In genomic region chr12:49109631-49110172, GRCh38 we compare ENCODE assay signal across 8 cellular contexts. TPM values are rescaled to one million over a fixed set of nuclear protein-coding genes. Genes with fewer than 3 reads are reported as not detected.
DNase-seq lines count a peak whose midpoint lies in the region; ATAC-seq, FAIRE-seq and TF ChIP-seq lines count a peak whose summit lies in the region.

No MANE protein-coding gene starts in this region.

- TF ChIP-seq POLR2A in H1 (IDR thresholded peaks at IDR 0.05; ENCODE audit: control extremely low read depth in 1 of 2, low read depth in 2 of 2, low read length in 2 of 2), result no peak

- H3K56ac ChIP-seq in H1 (replicated peaks; ENCODE audit: insufficient read length, low read depth, low read length), result no peak overlapping the region

- TF ChIP-seq CTCF in C4-2B (conservative IDR thresholded peaks at IDR 0.05) (no peak), OCI-LY3 (IDR thresholded peaks at IDR 0.05; ENCODE audit: low read depth, low read length) (no peak), H1 (IDR thresholded peaks at IDR 0.05; ENCODE audit: control extremely low read depth in 1 of 3, insufficient read depth in 1 of 3, low read depth in 1 of 3, low read length in 3 of 3) (no peak), neural crest cell (conservative IDR thresholded peaks at IDR 0.05) (no peak)

- H2BK5ac ChIP-seq in H1 (ENCODE audit: low read depth, low read length), result no peak overlapping the region

- no peak for TF ChIP-seq EP300 in H1 (IDR thresholded peaks at IDR 0.05; ENCODE audit: borderline replicate concordance in 1 of 2, low read depth in 2 of 2, low read length in 2 of 2)

- peaks cover 12% of the 10 kb centered on the region for H3K4me1 ChIP-seq in OCI-LY3 (ENCODE audit: low read length)
- peaks cover 0 to 10% (median 2%) of the 10 kb centered on the region in 4 experiments; a peak in 4 of 7 replicates for H3K4me1 ChIP-seq in H1 (replicated peaks in 1 of 4; ENCODE audit: control insufficient read depth in 3 of 4, insufficient read depth in 4 of 4, low read length in 3 of 4)

- H4K91ac ChIP-seq in H1 (replicated peaks; ENCODE audit: insufficient read length, low read length), result peak overlapping the region; percentile 72

- H3K4me2 ChIP-seq in OCI-LY3 (ENCODE audit: low read length) (peak overlapping the region; percentile 88), H1 (ENCODE audit: insufficient read depth in 1 of 2, low read depth in 2 of 2, low read length in 2 of 2) (peak overlapping the region; percentile 66 to 77)

- no peak overlapping the region for H4K8ac ChIP-seq in H1 (ENCODE audit: extremely low read depth, insufficient read depth, low read length)

- POLR2A ChIA-PET in H1 (lab: Charles Lee; ENCODE audit: partially characterized antibody), result interaction anchor here (0.6 to 4.4 kb wide), 11 partner anchors 10 to 155 kb away, joined by 3 to 51 read pairs (median 5); partner anchors contain the start of genes DHH, KMT2D, TUBA1A and TUBA1B

- H3K79me1 ChIP-seq in H1 (ENCODE audit: low read depth, low read length), result peaks cover 14% of the 10 kb centered on the region; the same call in 1 of the 2 replicates

- H3K9me3 ChIP-seq in OCI-LY3 (ENCODE audit: insufficient read depth, low read length) (no peaks in the 10 kb centered on the region), H1 (ENCODE audit: insufficient read depth in 2 of 2, low read depth in 1 of 2, low read length in 1 of 2) (no peaks in the 10 kb centered on the region)

- H3K27ac ChIP-seq in C4-2B (peak overlapping the region; percentile 67), OCI-LY3 (ENCODE audit: low read length) (no peak overlapping the region), H1 (ENCODE audit: low read depth, low read length) (no peak overlapping the region)

- no peak overlapping the region for H2BK15ac ChIP-seq in H1 (ENCODE audit: low read length)

- H2BK12ac ChIP-seq in H1 (ENCODE audit: low read depth, low read length), result no peak overlapping the region

- peak overlapping the region; percentile 96 for H3K4me3 Mint-ChIP-seq in neural crest cell

- H3K79me2 ChIP-seq in OCI-LY3 (ENCODE audit: low read length) (peaks cover 21% of the 10 kb centered on the region), H1 (ENCODE audit: control insufficient read depth in 1 of 2, insufficient read depth in 2 of 2, low read length in 2 of 2) (peaks cover 0 to 20% of the 10 kb centered on the region in 2 experiments; a peak in 2 of 4 replicates)

- WGBS in H1 (ENCODE audit: extremely low coverage in 1 of 2, insufficient coverage in 1 of 2, insufficient read length in 1 of 2, insufficient replicate concordance in 2 of 2, low coverage in 1 of 2, low lambda C conversion rate in 2 of 2, missing lambda C conversion rate in 1 of 2), 2 experiments, result 21% methylated on average over 10 of the region's 10 CpGs; no CpG with 5 or more reads in 1 of the 2 experiments

- H3K36me3 ChIP-seq in OCI-LY3 (replicated peaks; ENCODE audit: low read depth, low read length) (no peaks in the 10 kb centered on the region), H1 (ENCODE audit: control insufficient read depth in 2 of 4, insufficient read depth in 4 of 4, low read length in 3 of 4) (no peaks in the 10 kb centered on the region; a peak in 1 of 8 replicates)

- H2AFZ ChIP-seq in OCI-LY3 (ENCODE audit: low read depth, low read length), result no peak overlapping the region
- no peak overlapping the region for H2AFZ ChIP-seq in H1 (ENCODE audit: low read length)

- peaks cover 14% of the 10 kb centered on the region; the same call in 1 of the 2 replicates for H4K20me1 ChIP-seq in OCI-LY3 (ENCODE audit: insufficient read depth, low read length)
- H4K20me1 ChIP-seq in H1 (replicated peaks in 1 of 2; ENCODE audit: control insufficient read depth in 1 of 2, insufficient read depth in 2 of 2, low read length in 2 of 2), result peaks cover 3 to 16% of the 10 kb centered on the region in 2 experiments

- no peak overlapping the region for H2BK20ac ChIP-seq in H1 (ENCODE audit: low read length)

- CTCF ChIA-PET in H1 (lab: Charles Lee; ENCODE audit: partially characterized antibody), result interaction anchor here (0.5 to 16.2 kb wide), 10 partner anchors 11 to 187 kb away, joined by 3 to 235 read pairs (median 12); partner anchors contain the start of genes DHH, RHEBL1 and TUBA1B

- no peak overlapping the region for H2BK120ac ChIP-seq in H1 (replicated peaks; ENCODE audit: low read depth, low read length)

- H3K9me3 Mint-ChIP-seq in neural crest cell, result no peaks in the 10 kb centered on the region

- H3K4me1 Mint-ChIP-seq in neural crest cell, result peaks cover 33% of the 10 kb centered on the region

- H3K9ac ChIP-seq in OCI-LY3 (ENCODE audit: low read length), result peak overlapping the region; percentile 87
- H3K9ac ChIP-seq in H1 (replicated peaks in 1 of 4; ENCODE audit: extremely low read depth in 1 of 4, low read depth in 3 of 4, low read length in 3 of 4), result peak overlapping the region in 2 of 4 experiments; percentile 18 to 74; a peak in 5 of 7 replicates

- no peak overlapping the region for H3K14ac ChIP-seq in H1 (ENCODE audit: insufficient read length)

- no peak overlapping the region for H3K23ac ChIP-seq in H1 (ENCODE audit: insufficient read length)

- H3K4ac ChIP-seq in H1 (replicated peaks; ENCODE audit: insufficient read length, low read depth, low read length), result no peak overlapping the region

- DNase-seq in H1 (ENCODE audit: low read depth in 1 of 2, low spot score in 2 of 2), result no peak
- no peak for DNase-seq in neural crest cell (ENCODE audit: low read depth, low spot score)
- DNase-seq in DMS 273 (lab: John Stamatoyannopoulos, UW; ENCODE audit: unreplicated experiment), result no peak
- no peak for DNase-seq in cerebellum (ENCODE audit: low spot score)

- H3K4me3 ChIP-seq in OCI-LY3 (ENCODE audit: low read length), result peak overlapping the region; percentile 91
- H3K4me3 ChIP-seq in H1 (ENCODE audit: extremely low read depth in 1 of 4, insufficient read depth in 2 of 4, low read depth in 3 of 4, low read length in 4 of 4), result peak overlapping the region; percentile 74 to 99 (median 92)

- no peaks in the 10 kb centered on the region for H3K36me3 Mint-ChIP-seq in neural crest cell (ENCODE audit: low read depth)

- peaks cover 9% of the 10 kb centered on the region; the same call in 1 of the 2 replicates for H3K23me2 ChIP-seq in H1 (ENCODE audit: low read depth, low read length)

- no peak for FAIRE-seq in H1 (lab: Jason Lieb, UNC)

- ATAC-seq in HG02759 (IDR thresholded peaks at IDR 0.05; ENCODE audit: unreplicated experiment), result no peak
- no peak for ATAC-seq in GM21786 (IDR thresholded peaks at IDR 0.05; ENCODE audit: unreplicated experiment)

- no peak for TF ChIP-seq RAD21 in H1 (IDR thresholded peaks at IDR 0.05 in 1 of 2, conservative IDR thresholded peaks at IDR 0.05 in 1 of 2; ENCODE audit: low read depth in 2 of 2, low read length in 2 of 2)

- H3K27ac Mint-ChIP-seq in neural crest cell (ENCODE audit: unreplicated experiment), result peak overlapping the region; percentile 97

- no peaks in the 10 kb centered on the region for H3K27me3 Mint-ChIP-seq in neural crest cell (ENCODE audit: low read depth)

- no peak overlapping the region for H2AK5ac ChIP-seq in H1 (ENCODE audit: low read depth, low read length)

- peak overlapping the region; percentile 3; the same call in 1 of the 2 replicates for H3K18ac ChIP-seq in H1 (ENCODE audit: extremely low read depth, low read length)

- H3K27me3 ChIP-seq in OCI-LY3 (ENCODE audit: low read depth, low read length) (no peaks in the 10 kb centered on the region), H1 (replicated peaks in 1 of 4; ENCODE audit: control insufficient read depth in 3 of 4, extremely low read depth in 1 of 4, insufficient read depth in 3 of 4, low read length in 3 of 4) (no peaks in the 10 kb centered on the region)

- no peak overlapping the region for H4K5ac ChIP-seq in H1 (ENCODE audit: insufficient read length, low read depth, low read length)

RNA-seq across cellular contexts. Expression of gene LMBR1L, which starts 0.9 kb away (rescaled TPM):
- total RNA-seq in H1 (2021; fragmentation: NEBNext Ultra II Directional; extraction: Animal tissue kit (Norgen Biotek cat#: 25700)), result 47.7 and 49.6 TPM in 2 replicates
- 36.6 and 54.6 TPM in 2 replicates for polyA plus RNA-seq in H1 (2011; rRNA removed)
- 42.5 TPM for polyA plus RNA-seq in H1 (2011; cell fraction: cytosol; rRNA removed)
- polyA plus RNA-seq in H1 (2011; cell fraction: nucleus; rRNA removed), result 180 TPM
- polyA plus RNA-seq in H1 (2012, experiment 1 of 2), result 30.8 to 52.0 TPM (median 47.4 TPM) in 4 replicates
- 37.8 TPM for polyA plus RNA-seq in H1 (2012, experiment 2 of 2)
- polyA plus RNA-seq in H1 (2013, experiment 1 of 2), result 30.1 TPM
- polyA plus RNA-seq in H1 (2013, experiment 2 of 2), result 33.4 TPM
- 99.6 and 107 TPM in 2 replicates for polyA minus RNA-seq in H1 (2011; rRNA and poly(A)+ RNA removed)
- polyA minus RNA-seq in H1 (2011; cell fraction: cytosol; rRNA and poly(A)+ RNA removed), result 35.4 TPM
- 78.7 TPM for polyA minus RNA-seq in H1 (2011; cell fraction: nucleus; rRNA and poly(A)+ RNA removed)
- 101 TPM in 2 replicates for total RNA-seq in neural crest cell
- total RNA-seq in cerebellum, result 79.4 TPM

RNA-seq across cellular contexts. Expression of gene DHH, which starts 15.1 kb away (rescaled TPM):
- total RNA-seq in H1 (2021; fragmentation: NEBNext Ultra II Directional; extraction: Animal tissue kit (Norgen Biotek cat#: 25700)), result 0.11 and 0.13 TPM in 2 replicates
- 0.03 and 0.09 TPM in 2 replicates for polyA plus RNA-seq in H1 (2011; rRNA removed)
- 0.03 TPM for polyA plus RNA-seq in H1 (2011; cell fraction: cytosol; rRNA removed)
- 0.16 TPM for polyA plus RNA-seq in H1 (2011; cell fraction: nucleus; rRNA removed)
- polyA plus RNA-seq in H1 (2012, experiment 1 of 2), result 0.04 to 0.09 TPM (median 0.05 TPM) in 4 replicates
- polyA plus RNA-seq in H1 (2012, experiment 2 of 2), result not detected
- 0.04 TPM for polyA plus RNA-seq in H1 (2013, experiment 1 of 2)
- polyA plus RNA-seq in H1 (2013, experiment 2 of 2), result 0.06 TPM
- polyA minus RNA-seq in H1 (2011; rRNA and poly(A)+ RNA removed), result not detected in 2 replicates
- polyA minus RNA-seq in H1 (2011; cell fraction: cytosol; rRNA and poly(A)+ RNA removed), result not detected
- polyA minus RNA-seq in H1 (2011; cell fraction: nucleus; rRNA and poly(A)+ RNA removed), result not detected
- 1.5 TPM in 2 replicates for total RNA-seq in neural crest cell
- 0.54 TPM for total RNA-seq in cerebellum

RNA-seq across cellular contexts. Expression of gene TUBA1B, which starts 21.5 kb away (rescaled TPM):
- 2,092 and 2,144 TPM in 2 replicates for total RNA-seq in H1 (2021; fragmentation: NEBNext Ultra II Directional; extraction: Animal tissue kit (Norgen Biotek cat#: 25700))
- 5,662 and 6,837 TPM in 2 replicates for polyA plus RNA-seq in H1 (2011; rRNA removed)
- 4,812 TPM for polyA plus RNA-seq in H1 (2011; cell fraction: cytosol; rRNA removed)
- 2,873 TPM for polyA plus RNA-seq in H1 (2011; cell fraction: nucleus; rRNA removed)
- 2,207 to 3,001 TPM (median 2,867 TPM) in 4 replicates for polyA plus RNA-seq in H1 (2012, experiment 1 of 2)
- polyA plus RNA-seq in H1 (2012, experiment 2 of 2), result 3,322 TPM
- polyA plus RNA-seq in H1 (2013, experiment 1 of 2), result 1,861 TPM
- polyA plus RNA-seq in H1 (2013, experiment 2 of 2), result 1,829 TPM
- polyA minus RNA-seq in H1 (2011; rRNA and poly(A)+ RNA removed), result 5,078 and 5,287 TPM in 2 replicates
- polyA minus RNA-seq in H1 (2011; cell fraction: cytosol; rRNA and poly(A)+ RNA removed), result 1,363 TPM
- 988 TPM for polyA minus RNA-seq in H1 (2011; cell fraction: nucleus; rRNA and poly(A)+ RNA removed)
- 3,094 and 3,153 TPM in 2 replicates for total RNA-seq in neural crest cell
- 671 TPM for total RNA-seq in cerebellum

RNA-seq across cellular contexts. Expression of gene RHEBL1, which starts 39.9 kb away (rescaled TPM):
- 7.0 and 7.5 TPM in 2 replicates for total RNA-seq in H1 (2021; fragmentation: NEBNext Ultra II Directional; extraction: Animal tissue kit (Norgen Biotek cat#: 25700))
- polyA plus RNA-seq in H1 (2011; rRNA removed), result 8.1 and 9.4 TPM in 2 replicates
- polyA plus RNA-seq in H1 (2011; cell fraction: cytosol; rRNA removed), result 8.9 TPM
- 8.4 TPM for polyA plus RNA-seq in H1 (2011; cell fraction: nucleus; rRNA removed)
- 6.8 to 8.2 TPM (median 7.4 TPM) in 4 replicates for polyA plus RNA-seq in H1 (2012, experiment 1 of 2)
- 6.5 TPM for polyA plus RNA-seq in H1 (2012, experiment 2 of 2)
- polyA plus RNA-seq in H1 (2013, experiment 1 of 2), result 4.7 TPM
- polyA plus RNA-seq in H1 (2013, experiment 2 of 2), result 4.9 TPM
- 5.3 and 7.7 TPM in 2 replicates for polyA minus RNA-seq in H1 (2011; rRNA and poly(A)+ RNA removed)
- polyA minus RNA-seq in H1 (2011; cell fraction: cytosol; rRNA and poly(A)+ RNA removed), result 3.9 TPM
- polyA minus RNA-seq in H1 (2011; cell fraction: nucleus; rRNA and poly(A)+ RNA removed), result 3.0 TPM
- 1.2 and 2.1 TPM in 2 replicates for total RNA-seq in neural crest cell
- 0.91 TPM for total RNA-seq in cerebellum

RNA-seq across cellular contexts. Expression of gene KMT2D, which starts 49.1 kb away (rescaled TPM):
- 86.3 and 92.3 TPM in 2 replicates for total RNA-seq in H1 (2021; fragmentation: NEBNext Ultra II Directional; extraction: Animal tissue kit (Norgen Biotek cat#: 25700))
- 9.1 and 15.7 TPM in 2 replicates for polyA plus RNA-seq in H1 (2011; rRNA removed)
- polyA plus RNA-seq in H1 (2011; cell fraction: cytosol; rRNA removed), result 14.5 TPM
- polyA plus RNA-seq in H1 (2011; cell fraction: nucleus; rRNA removed), result 56.4 TPM
- 30.8 to 49.4 TPM (median 44.1 TPM) in 4 replicates for polyA plus RNA-seq in H1 (2012, experiment 1 of 2)
- 16.1 TPM for polyA plus RNA-seq in H1 (2012, experiment 2 of 2)
- 18.0 TPM for polyA plus RNA-seq in H1 (2013, experiment 1 of 2)
- 12.9 TPM for polyA plus RNA-seq in H1 (2013, experiment 2 of 2)
- polyA minus RNA-seq in H1 (2011; rRNA and poly(A)+ RNA removed), result 34.4 and 39.4 TPM in 2 replicates
- 64.4 TPM for polyA minus RNA-seq in H1 (2011; cell fraction: cytosol; rRNA and poly(A)+ RNA removed)
- 44.7 TPM for polyA minus RNA-seq in H1 (2011; cell fraction: nucleus; rRNA and poly(A)+ RNA removed)
- total RNA-seq in neural crest cell, result 99.8 and 107 TPM in 2 replicates
- 32.8 TPM for total RNA-seq in cerebellum
